ENCODE assay signal across 7 cellular contexts in the genomic region with DNA sequence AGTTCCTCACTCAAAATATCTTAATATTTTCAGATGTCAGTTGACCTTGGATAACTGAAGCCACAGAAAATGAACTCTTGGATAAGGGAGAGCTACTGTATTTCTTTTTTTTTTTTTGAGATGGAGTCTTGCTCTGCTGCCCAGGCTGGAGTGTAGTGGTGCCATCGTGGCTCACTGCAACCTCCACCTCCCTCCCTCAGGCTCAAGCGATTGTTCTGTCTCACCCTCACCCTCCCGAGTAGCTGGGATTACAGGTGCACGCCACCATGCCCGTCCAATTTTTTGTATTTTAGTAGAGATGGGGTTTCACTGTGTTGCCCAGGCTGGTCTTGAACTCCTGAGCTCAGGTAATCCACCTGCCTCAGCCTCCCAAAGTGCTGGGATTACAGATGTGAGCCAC. TPM values are rescaled to one million over a fixed set of nuclear protein-coding genes. Genes with fewer than 3 reads are reported as not detected.
DNase-seq lines count a peak whose midpoint lies in the region; ATAC-seq and TF ChIP-seq lines count a peak whose summit lies in the region.
"Not testable (repeated sequence)": the region's sequence is repeated elsewhere in the genome, so short reads cannot be mapped to it uniquely, and the experiment has no call there.

No MANE protein-coding gene starts in this region.

- H3K4me3 ChIP-seq in GM23248; naive thymus-derived CD4-positive, alpha-beta T cell (ENCODE audit: low read length); smooth muscle cell: not testable (repeated sequence)
- peak overlapping the region; percentile 96 for H3K4me3 ChIP-seq in NB4 (ENCODE audit: low read depth, low read length)

- not testable (repeated sequence) for H3K9me3 Mint-ChIP-seq in activated CD8-positive, alpha-beta T cell treated with anti-CD3 and anti-CD28 coated beads for 36 hours; activated naive CD8-positive, alpha-beta T cell (ENCODE audit: low read depth); chondrocyte (ENCODE audit: low read depth); naive thymus-derived CD4-positive, alpha-beta T cell

- POLR2A ChIA-PET in activated CD8-positive, alpha-beta T cell treated with anti-CD3 and anti-CD28 coated beads for 36 hours (lab: Charles Lee), result interaction anchor here (0.9 to 5.3 kb wide), 4 partner anchors 13 to 96 kb away, joined by 3 to 70 read pairs (median 4); a partner anchor contains a TSS
- POLR2A ChIA-PET in naive thymus-derived CD4-positive, alpha-beta T cell (lab: Charles Lee), result interaction anchor here (0.6 to 1.1 kb wide), 4 partner anchors 31 to 1518 kb away, joined by 3 to 4 read pairs (median 3); no protein-coding TSS in a partner anchor

- not testable (repeated sequence) for H3K9me2 ChIP-seq in GM23248 (ENCODE audit: insufficient read depth)

- intact Hi-C loops in activated CD8-positive, alpha-beta T cell treated with anti-CD3 and anti-CD28 coated beads for 36 hours (cut with micrococcal nuclease), result not testable (repeated sequence)
- intact Hi-C loops in naive thymus-derived CD4-positive, alpha-beta T cell (cut with micrococcal nuclease), result loop anchor here in 1 of 2 donors (10.0 kb wide), 1 partner anchor 1607 kb away; a partner anchor contains a TSS

- not testable (repeated sequence) for TF ChIP-seq POLR2A in NB4 (IDR thresholded peaks at IDR 0.05; ENCODE audit: extremely low read depth, insufficient read length)

- H3K4me1 Mint-ChIP-seq in activated CD8-positive, alpha-beta T cell treated with anti-CD3 and anti-CD28 coated beads for 36 hours (ENCODE audit: low read depth), result peaks cover 28% of the 10 kb centered on the region
- H3K4me1 Mint-ChIP-seq in activated naive CD8-positive, alpha-beta T cell (ENCODE audit: low read depth), result peaks cover 41% of the 10 kb centered on the region
- peaks cover 29% of the 10 kb centered on the region for H3K4me1 Mint-ChIP-seq in chondrocyte (ENCODE audit: low read depth)
- peaks cover 20 to 45% (median 36%) of the 10 kb centered on the region in 7 donors for H3K4me1 Mint-ChIP-seq in naive thymus-derived CD4-positive, alpha-beta T cell

- 61 to 72% methylated on average over 5 of the region's 5 CpGs for WGBS in GM23248 (ENCODE audit: low coverage in 1 of 2, low lambda C conversion rate in 2 of 2, missing lambda C conversion rate in 2 of 2), 2 experiments
- WGBS in smooth muscle cell (ENCODE audit: low lambda C conversion rate), result 96% methylated on average over 5 of the region's 5 CpGs

- H3K4me1 ChIP-seq in GM23248 (ENCODE audit: insufficient read depth) (peaks cover 15% of the 10 kb centered on the region; the same call in 1 of the 2 replicates), smooth muscle cell (ENCODE audit: low read depth) (peaks cover 14% of the 10 kb centered on the region)
- H3K4me1 ChIP-seq in naive thymus-derived CD4-positive, alpha-beta T cell (ENCODE audit: control insufficient read depth in 2 of 2, insufficient read depth in 2 of 2, low read length in 2 of 2), result peaks cover 17 to 20% of the 10 kb centered on the region in 2 donors

- H3K9me3 ChIP-seq in GM23248 (ENCODE audit: low read depth); naive thymus-derived CD4-positive, alpha-beta T cell (ENCODE audit: control insufficient read depth in 2 of 3, low read length in 3 of 3); smooth muscle cell (replicated peaks; ENCODE audit: low read depth): not testable (repeated sequence)

- DNase-seq in GM23248; NB4 (ENCODE audit: low read depth); activated CD8-positive, alpha-beta T cell treated with anti-CD3 and anti-CD28 coated beads for 36 hours; chondrocyte (ENCODE audit: low spot score); naive thymus-derived CD4-positive, alpha-beta T cell; smooth muscle cell (lab: John Stamatoyannopoulos, UW; ENCODE audit: unreplicated experiment): not testable (repeated sequence)

- H3F3A ChIP-seq in GM23248 (ENCODE audit: insufficient read depth), result peaks cover 68% of the 10 kb centered on the region
- H3F3A ChIP-seq in smooth muscle cell (ENCODE audit: low read depth), result peaks cover 29% of the 10 kb centered on the region

- H3K36me3 Mint-ChIP-seq in activated CD8-positive, alpha-beta T cell treated with anti-CD3 and anti-CD28 coated beads for 36 hours (ENCODE audit: low read depth), result peaks cover 65% of the 10 kb centered on the region
- peaks cover 18% of the 10 kb centered on the region for H3K36me3 Mint-ChIP-seq in activated naive CD8-positive, alpha-beta T cell
- H3K36me3 Mint-ChIP-seq in chondrocyte (ENCODE audit: low read depth), result peaks cover 22% of the 10 kb centered on the region
- H3K36me3 Mint-ChIP-seq in naive thymus-derived CD4-positive, alpha-beta T cell, result peaks cover 0 to 32% (median 21%) of the 10 kb centered on the region in 5 donors

- H3K27ac ChIP-seq in GM23248, result not testable (repeated sequence)
- peak overlapping the region; percentile 95 for H3K27ac ChIP-seq in naive thymus-derived CD4-positive, alpha-beta T cell (ENCODE audit: low read depth, low read length)
- H3K27ac ChIP-seq in smooth muscle cell (ENCODE audit: low read depth), result peak overlapping the region; percentile 87

- H3K27me3 ChIP-seq in GM23248 (replicated peaks; ENCODE audit: insufficient read depth); naive thymus-derived CD4-positive, alpha-beta T cell (ENCODE audit: control insufficient read depth in 2 of 2, insufficient read depth in 2 of 2, low read length in 2 of 2); smooth muscle cell (ENCODE audit: low read depth): not testable (repeated sequence)

- not testable (repeated sequence) for H3K9ac ChIP-seq in GM23248; smooth muscle cell (ENCODE audit: low read depth)

- peaks cover 18% of the 10 kb centered on the region; the same call in 1 of the 2 replicates for H4K20me1 ChIP-seq in GM23248 (ENCODE audit: insufficient read depth)
- H4K20me1 ChIP-seq in smooth muscle cell (ENCODE audit: low read depth), result peaks cover 87% of the 10 kb centered on the region

- H3K4me2 ChIP-seq in GM23248 (ENCODE audit: unreplicated experiment), result peak overlapping the region; percentile 93
- not testable (repeated sequence) for H3K4me2 ChIP-seq in smooth muscle cell

- not testable (repeated sequence) for H3K27me3 Mint-ChIP-seq in activated CD8-positive, alpha-beta T cell treated with anti-CD3 and anti-CD28 coated beads for 36 hours; activated naive CD8-positive, alpha-beta T cell; chondrocyte (ENCODE audit: low read depth); naive thymus-derived CD4-positive, alpha-beta T cell

- ATAC-seq in activated CD8-positive, alpha-beta T cell treated with anti-CD3 and anti-CD28 coated beads for 36 hours; naive thymus-derived CD4-positive, alpha-beta T cell: not testable (repeated sequence)

- peak overlapping the region; percentile 26 for H3K27ac Mint-ChIP-seq in activated CD8-positive, alpha-beta T cell treated with anti-CD3 and anti-CD28 coated beads for 36 hours
- H3K27ac Mint-ChIP-seq in activated naive CD8-positive, alpha-beta T cell, result peak overlapping the region; percentile 70
- H3K27ac Mint-ChIP-seq in chondrocyte (ENCODE audit: unreplicated experiment), result peak overlapping the region; percentile 5
- peak overlapping the region in 4 of 9 donors; percentile 38 to 74 (median 56) for H3K27ac Mint-ChIP-seq in naive thymus-derived CD4-positive, alpha-beta T cell

- H3K79me2 ChIP-seq in GM23248 (ENCODE audit: insufficient read depth) (peaks cover 80% of the 10 kb centered on the region), smooth muscle cell (ENCODE audit: low read depth) (peaks cover 62% of the 10 kb centered on the region)

- in situ Hi-C loops in GM23248 (cut with MboI), result not testable (repeated sequence)

- H3K36me3 ChIP-seq in GM23248 (ENCODE audit: low read depth) (peaks cover 70% of the 10 kb centered on the region), smooth muscle cell (ENCODE audit: low read depth) (peaks cover 30% of the 10 kb centered on the region)
- H3K36me3 ChIP-seq in naive thymus-derived CD4-positive, alpha-beta T cell (ENCODE audit: control insufficient read depth in 2 of 3, insufficient read depth in 3 of 3, low read length in 3 of 3), result peaks cover 7 to 66% (median 37%) of the 10 kb centered on the region in 3 experiments

- H2AFZ ChIP-seq in GM23248; smooth muscle cell (ENCODE audit: low read depth): not testable (repeated sequence)

- H3K4me3 Mint-ChIP-seq in activated CD8-positive, alpha-beta T cell treated with anti-CD3 and anti-CD28 coated beads for 36 hours; chondrocyte (ENCODE audit: unreplicated experiment); naive thymus-derived CD4-positive, alpha-beta T cell: not testable (repeated sequence)
- H3K4me3 Mint-ChIP-seq in activated naive CD8-positive, alpha-beta T cell, result peak overlapping the region; percentile 63

- CTCF ChIA-PET in activated CD8-positive, alpha-beta T cell treated with anti-CD3 and anti-CD28 coated beads for 36 hours (lab: Charles Lee), result interaction anchor here (1.3 to 6.6 kb wide), 6 partner anchors 9 to 106 kb away, joined by 3 to 42 read pairs (median 4); no protein-coding TSS in a partner anchor
- CTCF ChIA-PET in naive thymus-derived CD4-positive, alpha-beta T cell (lab: Charles Lee), result interaction anchor here (0.6 kb wide), 1 partner anchor 17 kb away, joined by 3 read pairs; no protein-coding TSS in a partner anchor

- not testable (repeated sequence) for TF ChIP-seq CTCF in NB4 (IDR thresholded peaks at IDR 0.05; ENCODE audit: low read depth, low read length); activated CD8-positive, alpha-beta T cell treated with anti-CD3 and anti-CD28 coated beads for 36 hours (IDR thresholded peaks at IDR 0.05); chondrocyte (IDR thresholded peaks at IDR 0.05); smooth muscle cell (IDR thresholded peaks at IDR 0.05; ENCODE audit: borderline replicate concordance, insufficient read depth, poor library complexity, severe bottlenecking)

RNA-seq across cellular contexts. Expression of a gene that starts 3.8 kb away (rescaled TPM):
- total RNA-seq in GM23248 (2014; rRNA removed; shearing (Covaris generic)), result 941 and 1,024 TPM in 2 replicates
- polyA plus RNA-seq in GM23248 (2016; fragmentation: Nextera tagmentation; extraction: Ambion mirVana) (472 and 480 TPM in 2 replicates), smooth muscle cell (433 and 440 TPM in 2 replicates)
- total RNA-seq in activated CD8-positive, alpha-beta T cell treated with anti-CD3 and anti-CD28 coated beads for 36 hours, result 100 to 1,000 TPM; 665 to 672 TPM
- total RNA-seq in chondrocyte (469 to 531 TPM (median 525 TPM) in 3 replicates), smooth muscle cell (643 and 652 TPM in 2 replicates)
- 100 to 1,000 TPM; 234 to 448 (median 353) TPM for total RNA-seq in naive thymus-derived CD4-positive, alpha-beta T cell
- 100 to 1,000 TPM; 267 to 314 TPM for polyA plus RNA-seq in naive thymus-derived CD4-positive, alpha-beta T cell

RNA-seq across cellular contexts. Expression of a gene that starts 47.3 kb away (rescaled TPM):
- total RNA-seq in GM23248 (2014; rRNA removed; shearing (Covaris generic)), result 115 and 125 TPM in 2 replicates
- polyA plus RNA-seq in GM23248 (2016; fragmentation: Nextera tagmentation; extraction: Ambion mirVana), result 121 and 122 TPM in 2 replicates
- 10 to 100 TPM; 34.9 to 35.4 TPM for total RNA-seq in activated CD8-positive, alpha-beta T cell treated with anti-CD3 and anti-CD28 coated beads for 36 hours
- 65.0 to 69.5 TPM (median 66.8 TPM) in 3 replicates for total RNA-seq in chondrocyte
- 10 to 100 TPM in 1 of 5 experiments, 1 to 10 TPM in 4; 2.3 to 24.6 (median 6.1) TPM for total RNA-seq in naive thymus-derived CD4-positive, alpha-beta T cell
- 1 to 10 TPM; 4.6 to 5.3 TPM for polyA plus RNA-seq in naive thymus-derived CD4-positive, alpha-beta T cell
- total RNA-seq in smooth muscle cell, result 97.9 and 107 TPM in 2 replicates
- 64.1 and 80.9 TPM in 2 replicates for polyA plus RNA-seq in smooth muscle cell

RNA-seq across cellular contexts. Expression of a gene that starts 47.8 kb away (rescaled TPM):
- 23.4 and 24.5 TPM in 2 replicates for total RNA-seq in GM23248 (2014; rRNA removed; shearing (Covaris generic))
- 6.8 and 8.3 TPM in 2 replicates for polyA plus RNA-seq in GM23248 (2016; fragmentation: Nextera tagmentation; extraction: Ambion mirVana)
- total RNA-seq in activated CD8-positive, alpha-beta T cell treated with anti-CD3 and anti-CD28 coated beads for 36 hours, result 10 to 100 TPM; 14.3 to 17.9 TPM
- total RNA-seq in chondrocyte, result 19.2 to 26.7 TPM (median 21.8 TPM) in 3 replicates
- total RNA-seq in naive thymus-derived CD4-positive, alpha-beta T cell, result 10 to 100 TPM; 22.8 to 36.4 (median 28.6) TPM
- polyA plus RNA-seq in naive thymus-derived CD4-positive, alpha-beta T cell, result 1 to 10 TPM; 3.4 to 7.4 TPM
- 27.1 and 58.3 TPM in 2 replicates for total RNA-seq in smooth muscle cell
- 14.6 and 17.0 TPM in 2 replicates for polyA plus RNA-seq in smooth muscle cell
